ENCODE assay signal across 12 cellular contexts in the genomic region with DNA sequence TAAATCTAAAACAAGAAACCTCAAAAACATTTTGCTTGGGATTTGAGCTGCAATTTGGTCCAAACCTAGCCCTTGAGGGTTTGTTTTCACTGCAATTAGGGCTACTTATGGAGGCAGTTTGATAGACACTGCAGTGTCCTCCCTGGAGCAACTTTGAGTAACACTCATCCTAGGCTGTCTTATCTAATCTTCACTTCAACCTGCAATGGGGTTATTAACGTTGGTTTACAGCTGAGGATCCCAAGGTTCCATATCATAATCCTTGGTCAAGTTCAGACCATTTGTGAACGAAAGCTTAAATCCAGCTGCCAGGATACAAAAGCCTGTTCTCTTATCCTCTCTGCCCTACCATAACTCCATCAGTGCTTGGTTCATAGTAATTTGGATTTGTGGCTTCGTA.
"Had no signal": no experiment of that assay in that cellular context is flagged by ENCODE, and none has a peak within 500 bp of the region (broad histone marks: within the 10 kb centered on the region; RNA-seq: fewer than 3 reads in every experiment).

No MANE protein-coding gene starts in this region.

- H3K4me3 ChIP-seq: gastroesophageal sphincter, SJCRH30, thyroid gland had no signal

- H3K9me3 ChIP-seq: gastroesophageal sphincter, SJCRH30, thyroid gland had no signal

- H3K4me3 Mint-ChIP-seq: activated CD4-positive, alpha-beta T cell treated with anti-CD3 and anti-CD28 coated beads for 36 hours; activated CD8-positive, alpha-beta T cell treated with anti-CD3 and anti-CD28 coated beads for 36 hours; activated naive CD8-positive, alpha-beta T cell treated with anti-CD3 and anti-CD28 coated beads, Interleukin-2, amount 10 ng/mL, durations not matched to agents 7 days and 5 days; stimulated activated effector memory CD8-positive, alpha-beta T cell treated with anti-CD3 and anti-CD28 coated beads, Interleukin-12 subunit alpha, Interleukin-12 subunit beta, amount 100 ng/mL, for 72 hours had no signal

- DNase-seq: activated CD4-positive, alpha-beta T cell treated with anti-CD3 and anti-CD28 coated beads for 36 hours; activated CD8-positive, alpha-beta memory T cell treated with anti-CD3 and anti-CD28 coated beads, Interleukin-2, amount 50 U/mL, for 4 hours; activated CD8-positive, alpha-beta T cell treated with anti-CD3 and anti-CD28 coated beads for 36 hours; activated naive CD8-positive, alpha-beta T cell treated with anti-CD3 and anti-CD28 coated beads, Interleukin-2, amount 10 ng/mL, durations not matched to agents 7 days and 5 days; aorta; midbrain; naive B cell; SJCRH30; SW 1271; thyroid gland had no signal

- H3K27me3 Mint-ChIP-seq: activated CD4-positive, alpha-beta T cell treated with anti-CD3 and anti-CD28 coated beads for 36 hours; naive B cell had no signal

- H3K36me3 ChIP-seq: gastroesophageal sphincter, SJCRH30, thyroid gland had no signal

- H3K4me1 ChIP-seq: SJCRH30 had no signal

- ATAC-seq: activated CD4-positive, alpha-beta T cell treated with anti-CD3 and anti-CD28 coated beads for 36 hours; activated CD8-positive, alpha-beta T cell treated with anti-CD3 and anti-CD28 coated beads for 36 hours; gastroesophageal sphincter; stimulated activated effector memory CD8-positive, alpha-beta T cell treated with anti-CD3 and anti-CD28 coated beads, Interleukin-12 subunit alpha, Interleukin-12 subunit beta, amount 100 ng/mL, for 72 hours had no signal

- H3K27me3 ChIP-seq: gastroesophageal sphincter, SJCRH30, thyroid gland had no signal

- H3K9me3 Mint-ChIP-seq: activated CD8-positive, alpha-beta T cell treated with anti-CD3 and anti-CD28 coated beads for 36 hours; activated naive CD8-positive, alpha-beta T cell treated with anti-CD3 and anti-CD28 coated beads, Interleukin-2, amount 10 ng/mL, durations not matched to agents 7 days and 5 days; naive B cell; stimulated activated effector memory CD8-positive, alpha-beta T cell treated with anti-CD3 and anti-CD28 coated beads, Interleukin-12 subunit alpha, Interleukin-12 subunit beta, amount 100 ng/mL, for 72 hours had no signal

- H3K27ac Mint-ChIP-seq: activated CD4-positive, alpha-beta T cell treated with anti-CD3 and anti-CD28 coated beads for 36 hours; activated CD8-positive, alpha-beta T cell treated with anti-CD3 and anti-CD28 coated beads for 36 hours; activated naive CD8-positive, alpha-beta T cell treated with anti-CD3 and anti-CD28 coated beads, Interleukin-2, amount 10 ng/mL, durations not matched to agents 7 days and 5 days; stimulated activated effector memory CD8-positive, alpha-beta T cell treated with anti-CD3 and anti-CD28 coated beads, Interleukin-12 subunit alpha, Interleukin-12 subunit beta, amount 100 ng/mL, for 72 hours had no signal

- H3K27ac ChIP-seq: gastroesophageal sphincter, SJCRH30 had no signal
